ENCODE assay signal across 8 cellular contexts in genomic region chr7:151018421-151019129, GRCh38. TPM values are rescaled to one million over a fixed set of nuclear protein-coding genes. Genes with fewer than 3 reads are reported as not detected.
DNase-seq lines count a peak whose midpoint lies in the region; ATAC-seq, FAIRE-seq and TF ChIP-seq lines count a peak whose summit lies in the region.

No MANE protein-coding gene starts in this region.

- FAIRE-seq in urothelium cell line (lab: Jason Lieb, UNC), result no peak

- no peak for DNase-seq in HAP-1 (ENCODE audit: low spot score in 2 of 2)
- no peak for DNase-seq in natural killer cell
- DNase-seq in urothelium cell line (ENCODE audit: low spot score), result no peak
- DNase-seq in LoVo (ENCODE audit: low spot score), result no peak

- no peaks in the 10 kb centered on the region for H3K9me3 ChIP-seq in HAP-1

- H3K4me1 ChIP-seq in HAP-1, result peaks cover 13% of the 10 kb centered on the region

- H3K9me3 Mint-ChIP-seq in dendritic cell treated with granulocyte-macrophage colony-stimulating factor and Interleukin-4, amounts not matched to agents 40 ng/mL and 50 ng/mL, for 4 days, result no peaks in the 10 kb centered on the region
- H3K9me3 Mint-ChIP-seq in natural killer cell, result no peaks in the 10 kb centered on the region

- in situ Hi-C loops in HAP-1 (cut with MboI; ENCODE audit: low sequenced_read_pairs), result no loop called here

- peak; percentile 52 for TF ChIP-seq CTCF in natural killer cell (IDR thresholded peaks at IDR 0.05)

- peak overlapping the region; percentile 50 for H3K27ac Mint-ChIP-seq in dendritic cell treated with granulocyte-macrophage colony-stimulating factor and Interleukin-4, amounts not matched to agents 40 ng/mL and 50 ng/mL, for 4 days
- peak overlapping the region in 1 of 2 donors; percentile 77 for H3K27ac Mint-ChIP-seq in natural killer cell

- intact Hi-C loops in dendritic cell treated with granulocyte-macrophage colony-stimulating factor and Interleukin-4, amounts not matched to agents 40 ng/mL and 50 ng/mL, for 4 days (cut with micrococcal nuclease), result no loop called here
- intact Hi-C loops in natural killer cell (cut with micrococcal nuclease), result loop anchor here (5.0 to 10.0 kb wide), 2 partner anchors 56 to 354 kb away; no protein-coding TSS in a partner anchor

- H3K4me3 ChIP-seq in HAP-1, result peak overlapping the region; percentile 23

- H3K36me3 ChIP-seq in HAP-1 (replicated peaks), result no peaks in the 10 kb centered on the region

- peak overlapping the region; percentile 65 for H3K4me3 Mint-ChIP-seq in dendritic cell treated with granulocyte-macrophage colony-stimulating factor and Interleukin-4, amounts not matched to agents 40 ng/mL and 50 ng/mL, for 4 days
- peak overlapping the region; percentile 87 for H3K4me3 Mint-ChIP-seq in natural killer cell

- peaks cover 86% of the 10 kb centered on the region for H3K27me3 Mint-ChIP-seq in dendritic cell treated with granulocyte-macrophage colony-stimulating factor and Interleukin-4, amounts not matched to agents 40 ng/mL and 50 ng/mL, for 4 days
- peaks cover 0 to 43% of the 10 kb centered on the region in 2 donors for H3K27me3 Mint-ChIP-seq in natural killer cell (ENCODE audit: low read depth in 2 of 2)

- H3K36me3 Mint-ChIP-seq in dendritic cell treated with granulocyte-macrophage colony-stimulating factor and Interleukin-4, amounts not matched to agents 40 ng/mL and 50 ng/mL, for 4 days (ENCODE audit: low read depth), result no peaks in the 10 kb centered on the region
- no peaks in the 10 kb centered on the region for H3K36me3 Mint-ChIP-seq in natural killer cell

- no peaks in the 10 kb centered on the region for H3K27me3 ChIP-seq in HAP-1 (ENCODE audit: low read depth)

- ATAC-seq in SK-N-SH treated with all-trans-retinoic acid at 6 μM for 48 hours, result no peak; the same call in none of the 3 replicates
- ATAC-seq in natural killer cell, result peak; percentile 30 to 53 (median 41)
- ATAC-seq in GM21367 (IDR thresholded peaks at IDR 0.05; ENCODE audit: unreplicated experiment), result no peak
- no peak for ATAC-seq in GM18520 (IDR thresholded peaks at IDR 0.05; ENCODE audit: unreplicated experiment)

- H3K4me1 Mint-ChIP-seq in dendritic cell treated with granulocyte-macrophage colony-stimulating factor and Interleukin-4, amounts not matched to agents 40 ng/mL and 50 ng/mL, for 4 days (ENCODE audit: low read depth), result peaks cover 41% of the 10 kb centered on the region
- H3K4me1 Mint-ChIP-seq in natural killer cell, result peaks cover 38 to 53% of the 10 kb centered on the region in 2 donors

TF ChIP-seq in SK-N-SH treated with all-trans-retinoic acid at 6 μM for 48 hours, 23 proteins besides CTCF, POLR2A, EP300 and RAD21:
- TF ChIP-seq ESRRG (CRISPR knock-in tag; IDR thresholded peaks at IDR 0.05), result no peak
- no peak for TF ChIP-seq BACH2 (CRISPR knock-in tag; IDR thresholded peaks at IDR 0.05; ENCODE audit: borderline replicate concordance)
- no peak for TF ChIP-seq CSDC2 (CRISPR knock-in tag; IDR thresholded peaks at IDR 0.05)
- TF ChIP-seq, protein P1, sequence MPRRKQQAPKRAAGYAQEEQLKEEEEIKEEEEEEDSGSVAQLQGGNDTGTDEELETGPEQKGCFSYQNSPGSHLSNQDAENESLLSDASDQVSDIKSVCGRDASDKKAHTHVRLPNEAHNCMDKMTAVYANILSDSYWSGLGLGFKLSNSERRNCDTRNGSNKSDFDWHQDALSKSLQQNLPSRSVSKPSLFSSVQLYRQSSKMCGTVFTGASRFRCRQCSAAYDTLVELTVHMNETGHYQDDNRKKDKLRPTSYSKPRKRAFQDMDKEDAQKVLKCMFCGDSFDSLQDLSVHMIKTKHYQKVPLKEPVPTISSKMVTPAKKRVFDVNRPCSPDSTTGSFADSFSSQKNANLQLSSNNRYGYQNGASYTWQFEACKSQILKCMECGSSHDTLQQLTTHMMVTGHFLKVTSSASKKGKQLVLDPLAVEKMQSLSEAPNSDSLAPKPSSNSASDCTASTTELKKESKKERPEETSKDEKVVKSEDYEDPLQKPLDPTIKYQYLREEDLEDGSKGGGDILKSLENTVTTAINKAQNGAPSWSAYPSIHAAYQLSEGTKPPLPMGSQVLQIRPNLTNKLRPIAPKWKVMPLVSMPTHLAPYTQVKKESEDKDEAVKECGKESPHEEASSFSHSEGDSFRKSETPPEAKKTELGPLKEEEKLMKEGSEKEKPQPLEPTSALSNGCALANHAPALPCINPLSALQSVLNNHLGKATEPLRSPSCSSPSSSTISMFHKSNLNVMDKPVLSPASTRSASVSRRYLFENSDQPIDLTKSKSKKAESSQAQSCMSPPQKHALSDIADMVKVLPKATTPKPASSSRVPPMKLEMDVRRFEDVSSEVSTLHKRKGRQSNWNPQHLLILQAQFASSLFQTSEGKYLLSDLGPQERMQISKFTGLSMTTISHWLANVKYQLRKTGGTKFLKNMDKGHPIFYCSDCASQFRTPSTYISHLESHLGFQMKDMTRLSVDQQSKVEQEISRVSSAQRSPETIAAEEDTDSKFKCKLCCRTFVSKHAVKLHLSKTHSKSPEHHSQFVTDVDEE (CRISPR knock-in tag; IDR thresholded peaks at IDR 0.05), result no peak
- TF ChIP-seq ZNF70 (CRISPR knock-in tag; IDR thresholded peaks at IDR 0.05), result 0 out of 2 replicates have a peak, but pooled peaks have one; percentile 40
- no peak for TF ChIP-seq RARB (CRISPR knock-in tag; IDR thresholded peaks at IDR 0.05)

RNA-seq across cellular contexts. Expression of gene ATG9B, which starts 5.7 kb away (rescaled TPM):
- 1 to 10 TPM; 4.4 to 4.6 (median 4.5) TPM for total RNA-seq in natural killer cell

RNA-seq across cellular contexts. Expression of gene ABCB8, which starts 9.7 kb away (rescaled TPM):
- 10 to 100 TPM; 50.6 to 60.5 (median 53.7) TPM for total RNA-seq in natural killer cell

RNA-seq across cellular contexts. Expression of gene NOS3, which starts 27.8 kb away (rescaled TPM):
- 1 to 10 TPM; 2.6 to 5.9 (median 3.8) TPM for total RNA-seq in natural killer cell

RNA-seq across cellular contexts. Expression of gene ASIC3, which starts 29.8 kb away (rescaled TPM):
- 1 to 10 TPM; 5.7 to 7.9 (median 5.9) TPM for total RNA-seq in natural killer cell

RNA-seq across cellular contexts. Expression of gene CDK5, which starts 39.1 kb away (rescaled TPM):
- total RNA-seq in natural killer cell, result 1 to 10 TPM; 6.2 to 8.0 (median 6.6) TPM

Comparison
In these comparisons a context has a peak if more than half of its experiments do, and no peak if none do; other contexts are left out.
1. ATAC-seq: peak in natural killer cell (3 of 3); none in SK-N-SH treated with all-trans-retinoic acid at 6 μM for 48 hours (single experiment), GM21367 (single experiment) and GM18520 (single experiment).